In the genomic region with DNA sequence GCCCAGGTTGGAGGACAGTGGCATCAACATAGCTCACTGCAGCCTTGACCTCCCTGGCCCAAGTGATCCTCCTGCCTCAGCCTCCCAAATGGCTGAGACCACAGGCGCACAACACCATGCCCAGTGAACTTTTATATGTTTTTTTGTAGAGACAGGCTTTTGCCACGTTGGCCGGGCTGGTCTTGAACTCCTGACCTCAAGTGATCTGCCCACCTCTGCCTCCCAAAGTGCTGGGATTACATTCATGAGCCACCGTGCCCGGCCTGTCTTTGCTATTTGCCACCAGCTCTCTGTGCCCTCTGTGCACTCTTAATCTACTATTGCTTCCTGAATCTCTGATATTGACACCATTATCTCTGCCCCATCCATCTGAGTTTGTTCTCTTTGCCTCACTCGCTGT, we compare ENCODE assay signal across 11 cellular contexts. TPM values are rescaled to one million over a fixed set of nuclear protein-coding genes. Genes with fewer than 3 reads are reported as not detected.
"Had no signal": no experiment of that assay in that cellular context is flagged by ENCODE, and none has a peak within 500 bp of the region (broad histone marks: within the 10 kb centered on the region; RNA-seq: fewer than 3 reads in every experiment).

No MANE protein-coding gene starts in this region.

- H3K9ac ChIP-seq: GM23248 had no signal

- H3K4me1 ChIP-seq: HAP-1 had no signal

- H3K4me3 ChIP-seq: GM23248, GM23338, HAP-1 had no signal

- H3K4me2 ChIP-seq: GM23338 had no signal

- H3K9me3 ChIP-seq: HAP-1 had no signal

- ATAC-seq: GM23338, HCT116 had no signal

- DNase-seq: GM23248, GOT3, H7, H9, HCEC 1CT, HFFc6 had no signal

- H3K36me3 ChIP-seq: HAP-1 had no signal

- H3K9me3 Mint-ChIP-seq: HFFc6 had no signal

- H3K4me1 Mint-ChIP-seq: GM23338 had no signal

- H3K4me3 Mint-ChIP-seq: GM23338, H9, HFFc6 had no signal

- H2AFZ ChIP-seq: GM23248, GM23338 had no signal

- FAIRE-seq: H1, H54 had no signal

- H3K27ac ChIP-seq: GM23248 had no signal

- H3K27ac Mint-ChIP-seq: GM23338, H9, HFFc6 had no signal

RNA-seq across cellular contexts. Expression of gene LRRC4B, which starts 34.3 kb away (rescaled TPM):
- total RNA-seq: GM23248 had no signal
- polyA plus RNA-seq: GM23248 had no signal

RNA-seq across cellular contexts. Expression of gene SYT3, which starts 37.2 kb away (rescaled TPM):
- total RNA-seq: GM23248, HFFc6 had no signal
- polyA plus RNA-seq: GM23248 had no signal

RNA-seq across cellular contexts. Expression of gene C19orf81, which starts 46.7 kb away (rescaled TPM):
- total RNA-seq: GM23248 had no signal
